In the genomic region with DNA sequence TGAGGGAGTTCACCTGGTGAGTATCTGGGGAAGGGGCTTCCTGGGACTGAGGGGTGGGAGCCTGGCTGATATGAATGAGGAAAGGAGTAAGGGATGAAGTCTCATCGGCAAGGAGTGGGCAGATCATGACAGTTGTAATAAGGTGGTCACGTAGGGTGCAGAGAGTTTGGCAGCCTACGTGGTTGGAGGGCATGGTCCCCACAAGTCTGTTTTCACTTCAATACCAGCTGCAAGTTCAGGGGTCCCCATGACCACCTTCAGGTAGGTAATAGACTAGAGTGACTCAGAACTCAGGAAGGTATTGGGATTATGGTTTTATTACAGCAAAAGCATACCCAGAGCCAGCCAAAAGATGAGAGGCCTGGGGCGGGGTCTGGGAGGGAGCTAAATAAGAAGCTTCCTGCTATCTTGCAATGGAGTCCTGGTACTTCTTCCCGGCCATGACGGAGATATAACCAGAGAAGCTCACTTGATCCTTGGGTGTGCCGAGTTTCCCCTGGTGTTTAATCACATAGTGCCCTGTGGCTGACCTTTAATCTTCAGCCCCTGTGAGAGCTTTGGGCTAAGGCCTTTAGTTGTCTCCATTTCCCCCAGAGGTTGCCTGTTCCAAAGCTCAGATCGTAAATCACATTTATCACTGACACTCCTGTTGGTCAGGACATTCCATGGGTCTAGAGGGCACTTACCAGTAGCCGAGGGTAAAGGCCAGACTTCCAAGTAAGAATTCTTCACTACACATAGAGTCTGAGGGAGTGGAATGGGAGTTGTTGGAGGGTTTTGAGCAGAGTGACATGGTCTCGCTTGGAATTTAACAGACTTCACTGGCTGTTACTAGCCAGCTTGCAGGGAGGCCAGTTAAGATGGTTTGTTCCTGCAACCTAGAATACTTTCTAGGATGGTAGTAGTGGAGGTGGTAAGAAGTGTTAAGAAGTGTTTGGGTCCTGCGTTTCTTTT, we compare ENCODE assay signal across 9 cellular contexts. TPM values are rescaled to one million over a fixed set of nuclear protein-coding genes. Genes with fewer than 3 reads are reported as not detected.
DNase-seq lines count a peak whose midpoint lies in the region; ATAC-seq and TF ChIP-seq lines count a peak whose summit lies in the region.
"Had no signal": no experiment of that assay in that cellular context is flagged by ENCODE, and none has a peak within 500 bp of the region (broad histone marks: within the 10 kb centered on the region; RNA-seq: fewer than 3 reads in every experiment).

No MANE protein-coding gene starts in this region.

- H3K36me3 Mint-ChIP-seq in H9 (ENCODE audit: insufficient read depth in 1 of 3, low read depth in 3 of 3) = peaks cover 44 to 56% (median 52%) of the 10 kb centered on the region in 3 experiments
- H3K36me3 Mint-ChIP-seq in activated T-helper 2 cell treated with anti-CD3 and anti-CD28 coated beads, Interferon-gamma antibody, Interleukin-2, Interleukin-4, amounts not matched to agents 10 μg/mL and 5 μg/mL and 100 μg/mL, durations not matched to agents 14 hours and 24 hours and 36 hours (ENCODE audit: low read depth) = peaks cover 53% of the 10 kb centered on the region

- H2BK20ac ChIP-seq in H9 (ENCODE audit: low read depth, low read length, poor library complexity, severe bottlenecking) = no peak overlapping the region

- H3K4me1 Mint-ChIP-seq in H9 = peaks cover 17 to 21% of the 10 kb centered on the region in 2 experiments; a peak in 3 of 4 replicates
- peaks cover 20% of the 10 kb centered on the region for H3K4me1 Mint-ChIP-seq in activated T-helper 2 cell treated with anti-CD3 and anti-CD28 coated beads, Interferon-gamma antibody, Interleukin-2, Interleukin-4, amounts not matched to agents 10 μg/mL and 5 μg/mL and 100 μg/mL, durations not matched to agents 14 hours and 24 hours and 36 hours (ENCODE audit: low read depth)

- H4K5ac ChIP-seq in H9 (ENCODE audit: insufficient read length, low read depth, low read length) = no peak overlapping the region

- no peaks in the 10 kb centered on the region for H3K4me1 ChIP-seq in H9 (ENCODE audit: insufficient read depth, low read length)

- intact Hi-C loops in activated T-helper 2 cell treated with anti-CD3 and anti-CD28 coated beads, Interferon-gamma antibody, Interleukin-2, Interleukin-4, amounts not matched to agents 10 μg/mL and 5 μg/mL and 100 μg/mL, durations not matched to agents 14 hours and 24 hours and 36 hours (cut with micrococcal nuclease) = no loop called here

- H2BK15ac ChIP-seq in H9 (ENCODE audit: low read depth, low read length) = no peak overlapping the region

- H3K23me2 ChIP-seq in H9 (ENCODE audit: insufficient read length, low read depth, low read length, poor library complexity, severe bottlenecking) = no peaks in the 10 kb centered on the region

- peak overlapping the region; percentile 10 to 93 (median 71); a peak in 6 of 7 replicates for H3K27ac Mint-ChIP-seq in H9
- no peak overlapping the region for H3K27ac Mint-ChIP-seq in activated T-helper 2 cell treated with anti-CD3 and anti-CD28 coated beads, Interferon-gamma antibody, Interleukin-2, Interleukin-4, amounts not matched to agents 10 μg/mL and 5 μg/mL and 100 μg/mL, durations not matched to agents 14 hours and 24 hours and 36 hours

- H3K23ac ChIP-seq in H9 (ENCODE audit: insufficient read length, low read depth, low read length) = no peak overlapping the region

- H3K18ac ChIP-seq in H9 (ENCODE audit: insufficient read length, low read depth, low read length) = no peak overlapping the region

- no peaks in the 10 kb centered on the region; a peak in 2 of 5 replicates for H3K9me3 Mint-ChIP-seq in H9
- no peaks in the 10 kb centered on the region for H3K9me3 Mint-ChIP-seq in activated T-helper 2 cell treated with anti-CD3 and anti-CD28 coated beads, Interferon-gamma antibody, Interleukin-2, Interleukin-4, amounts not matched to agents 10 μg/mL and 5 μg/mL and 100 μg/mL, durations not matched to agents 14 hours and 24 hours and 36 hours

- H3K4me3 ChIP-seq in WERI-Rb-1 (ENCODE audit: low read depth, low read length) = no peak overlapping the region

- H3K4me2 ChIP-seq in H9 (ENCODE audit: insufficient read depth, insufficient read length, low read length) = no peak overlapping the region

- H3K79me2 ChIP-seq in H9 (ENCODE audit: insufficient read depth, low read length) = no peaks in the 10 kb centered on the region; the same call in 1 of the 2 replicates

- H3K4ac ChIP-seq in H9 (ENCODE audit: low read depth, low read length) = no peak overlapping the region

- H2AK5ac ChIP-seq in H9 (ENCODE audit: insufficient read length, low read length) = no peak overlapping the region

- WGBS in H9 (ENCODE audit: extremely low coverage, insufficient read length, low lambda C conversion rate) = no CpG with 5 or more reads among the region's 11 CpGs

- H3K27me3 Mint-ChIP-seq in H9 (ENCODE audit: low read depth) = peaks cover 1% of the 10 kb centered on the region
- peaks cover 2% of the 10 kb centered on the region for H3K27me3 Mint-ChIP-seq in activated T-helper 2 cell treated with anti-CD3 and anti-CD28 coated beads, Interferon-gamma antibody, Interleukin-2, Interleukin-4, amounts not matched to agents 10 μg/mL and 5 μg/mL and 100 μg/mL, durations not matched to agents 14 hours and 24 hours and 36 hours (ENCODE audit: low read depth)

- no peaks in the 10 kb centered on the region for H3K79me1 ChIP-seq in H9 (ENCODE audit: insufficient read depth, low read depth, low read length, poor library complexity, severe bottlenecking)

- H4K91ac ChIP-seq in H9 (ENCODE audit: insufficient read length, low read depth, low read length) = no peak overlapping the region

- H2AFZ ChIP-seq in H9 (ENCODE audit: low read length) = no peak overlapping the region

- no peak overlapping the region for H3K9ac ChIP-seq in H9 (ENCODE audit: extremely low read depth, insufficient read length, low read length)

- H3K4me3 Mint-ChIP-seq in H9 = peak overlapping the region in 1 of 2 experiments; percentile 16; a peak in 1 of 5 replicates
- H3K4me3 Mint-ChIP-seq in activated T-helper 2 cell treated with anti-CD3 and anti-CD28 coated beads, Interferon-gamma antibody, Interleukin-2, Interleukin-4, amounts not matched to agents 10 μg/mL and 5 μg/mL and 100 μg/mL, durations not matched to agents 14 hours and 24 hours and 36 hours (ENCODE audit: low read depth) = no peak overlapping the region

- H3K9me3 ChIP-seq in H9 (ENCODE audit: control insufficient read depth, low read depth, low read length) (no peaks in the 10 kb centered on the region), WERI-Rb-1 (ENCODE audit: severe bottlenecking) (no peaks in the 10 kb centered on the region)

- H3K36me3 ChIP-seq in WERI-Rb-1 = peaks cover 49% of the 10 kb centered on the region

- no peak overlapping the region for H3K14ac ChIP-seq in H9 (ENCODE audit: insufficient read depth, low read length)

- DNase-seq in H9 = no peak
- peak; percentile 67 for DNase-seq in WERI-Rb-1
- DNase-seq in islet precursor cell = peak; percentile 95
- no peak for DNase-seq in activated T-helper 2 cell treated with anti-CD3 and anti-CD28 coated beads, Interferon-gamma antibody, Interleukin-2, Interleukin-4, amounts not matched to agents 10 μg/mL and 5 μg/mL and 100 μg/mL, durations not matched to agents 14 hours and 24 hours and 36 hours (ENCODE audit: low spot score)
- DNase-seq: NK-92 treated with Interleukin-12 subunit alpha and Interleukin-12 subunit beta, amount 100 ng/mL, for 24 hours had no signal

- no peak overlapping the region for H3K56ac ChIP-seq in H9 (ENCODE audit: insufficient read length, low read depth, low read length)

- H2BK12ac ChIP-seq in H9 (ENCODE audit: insufficient read length, low read depth, low read length) = no peak overlapping the region

- H3K27me3 ChIP-seq in H9 (ENCODE audit: insufficient read depth, low read length) (no peaks in the 10 kb centered on the region; the same call in 1 of the 2 replicates), WERI-Rb-1 (ENCODE audit: insufficient read depth, low read depth, severe bottlenecking) (no peaks in the 10 kb centered on the region)

- no peak overlapping the region for H2BK5ac ChIP-seq in H9 (ENCODE audit: insufficient read length, low read length)

- H3K27ac ChIP-seq in 22Rv1 (peak overlapping the region; percentile 63), H9 (ENCODE audit: insufficient read length, low read depth, low read length) (no peak overlapping the region), WERI-Rb-1 (peak overlapping the region; percentile 2)

- H4K8ac ChIP-seq in H9 (replicated peaks; ENCODE audit: insufficient read length, low read depth, low read length) = no peak overlapping the region

- TF ChIP-seq CTCF in 22Rv1 (IDR thresholded peaks at IDR 0.05) = no peak
- no peak for TF ChIP-seq CTCF in H9 (conservative IDR thresholded peaks at IDR 0.05)
- TF ChIP-seq CTCF in WERI-Rb-1 (IDR thresholded peaks at IDR 0.05; ENCODE audit: low read depth, low read length) = no peak

- ATAC-seq in HG03108 (IDR thresholded peaks at IDR 0.05; ENCODE audit: unreplicated experiment) (no peak), GM18909 (IDR thresholded peaks at IDR 0.05; ENCODE audit: poor library complexity, unreplicated experiment) (no peak), HG02623 (IDR thresholded peaks at IDR 0.05; ENCODE audit: unreplicated experiment) (no peak)

- no peak overlapping the region for H2BK120ac ChIP-seq in H9 (ENCODE audit: low read depth, low read length, poor library complexity, severe bottlenecking)

- no peaks in the 10 kb centered on the region for H4K20me1 ChIP-seq in H9 (ENCODE audit: control insufficient read depth, insufficient read depth, insufficient read length)

- H3T11ph ChIP-seq in H9 (ENCODE audit: low read length) = no peak overlapping the region

RNA-seq across cellular contexts. Expression of a gene that starts 9.1 kb away (rescaled TPM):
- total RNA-seq in H9 (2021) = 289 and 290 TPM in 2 replicates
- total RNA-seq in activated T-helper 2 cell treated with anti-CD3 and anti-CD28 coated beads, Interferon-gamma antibody, Interleukin-2, Interleukin-4, amounts not matched to agents 10 μg/mL and 5 μg/mL and 100 μg/mL, durations not matched to agents 14 hours and 24 hours and 36 hours = 245 and 286 TPM in 2 replicates

RNA-seq across cellular contexts. Expression of a gene that starts 31.4 kb away (rescaled TPM):
- total RNA-seq in H9 (2021) = not detected in 2 replicates
- total RNA-seq in activated T-helper 2 cell treated with anti-CD3 and anti-CD28 coated beads, Interferon-gamma antibody, Interleukin-2, Interleukin-4, amounts not matched to agents 10 μg/mL and 5 μg/mL and 100 μg/mL, durations not matched to agents 14 hours and 24 hours and 36 hours = not detected in 2 replicates

RNA-seq across cellular contexts. Expression of a gene that starts 50.4 kb away (rescaled TPM):
- 121 and 124 TPM in 2 replicates for total RNA-seq in H9 (2021)
- total RNA-seq in activated T-helper 2 cell treated with anti-CD3 and anti-CD28 coated beads, Interferon-gamma antibody, Interleukin-2, Interleukin-4, amounts not matched to agents 10 μg/mL and 5 μg/mL and 100 μg/mL, durations not matched to agents 14 hours and 24 hours and 36 hours = 109 and 112 TPM in 2 replicates

RNA-seq across cellular contexts. Expression of a gene that starts 57.1 kb away (rescaled TPM):
- 0.53 and 1.2 TPM in 2 replicates for total RNA-seq in H9 (2021)
- total RNA-seq in activated T-helper 2 cell treated with anti-CD3 and anti-CD28 coated beads, Interferon-gamma antibody, Interleukin-2, Interleukin-4, amounts not matched to agents 10 μg/mL and 5 μg/mL and 100 μg/mL, durations not matched to agents 14 hours and 24 hours and 36 hours = 1.2 TPM in 1 of 2 replicates, not detected in the other

RNA-seq across cellular contexts. Expression of a gene that starts 57.9 kb away (rescaled TPM):
- total RNA-seq in H9 (2021) = 33.5 and 34.7 TPM in 2 replicates
- total RNA-seq in activated T-helper 2 cell treated with anti-CD3 and anti-CD28 coated beads, Interferon-gamma antibody, Interleukin-2, Interleukin-4, amounts not matched to agents 10 μg/mL and 5 μg/mL and 100 μg/mL, durations not matched to agents 14 hours and 24 hours and 36 hours = 37.4 and 41.9 TPM in 2 replicates

Comparison
In these comparisons a context has a peak if more than half of its experiments do, and no peak if none do; other contexts are left out.
1. DNase-seq: peak in WERI-Rb-1 (single experiment) and islet precursor cell (single experiment); none in H9 (single experiment) and activated T-helper 2 cell treated with anti-CD3 and anti-CD28 coated beads, Interferon-gamma antibody, Interleukin-2, Interleukin-4, amounts not matched to agents 10 μg/mL and 5 μg/mL and 100 μg/mL, durations not matched to agents 14 hours and 24 hours and 36 hours (single experiment).